8 cellular contexts compared by ENCODE assay signal in the genomic region with DNA sequence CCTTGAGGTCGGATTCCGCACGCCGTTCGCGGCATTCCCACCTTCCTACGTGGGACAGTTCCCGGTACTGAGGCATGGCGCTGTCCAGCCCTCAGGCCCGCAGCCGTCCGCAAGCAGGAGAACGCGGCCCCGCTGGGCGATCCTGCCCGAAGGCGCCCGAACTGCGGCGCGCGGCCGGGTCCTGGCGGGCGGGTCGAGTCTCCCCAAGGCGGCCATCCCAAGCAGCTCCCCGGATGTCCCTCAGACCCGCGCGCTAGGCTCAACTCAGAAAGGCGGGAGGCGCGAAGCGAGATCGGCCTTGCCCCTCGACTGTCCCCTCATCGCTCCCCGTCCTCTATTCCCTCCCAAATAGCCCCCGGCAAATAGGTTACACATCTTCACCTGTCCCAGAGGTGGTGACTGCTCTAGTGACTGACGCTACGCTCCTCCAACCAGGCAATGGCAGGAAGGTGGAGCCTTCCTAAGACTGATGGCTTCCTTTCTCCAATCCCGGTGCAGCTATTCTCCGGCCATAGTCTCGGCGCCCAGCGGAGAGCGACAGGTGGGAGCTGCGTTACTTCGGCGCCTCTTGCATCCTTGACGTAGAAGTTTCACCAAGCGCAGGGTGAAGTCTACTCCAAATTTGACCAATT. TPM values are rescaled to one million over a fixed set of nuclear protein-coding genes. Genes with fewer than 3 reads are reported as not detected.
A peak's percentile ranks its signal among the peaks of the same experiment; 100 is the strongest.
DNase-seq lines count a peak whose midpoint lies in the region; ATAC-seq, FAIRE-seq and TF ChIP-seq lines count a peak whose summit lies in the region.

No MANE protein-coding gene starts in this region.

- TF ChIP-seq RAD21 in H1 (IDR thresholded peaks at IDR 0.05 in 1 of 2, conservative IDR thresholded peaks at IDR 0.05 in 1 of 2; ENCODE audit: low read depth in 2 of 2, low read length in 2 of 2) = no peak

- peak overlapping the region; percentile 98 for H4K5ac ChIP-seq in H1 (ENCODE audit: insufficient read length, low read depth, low read length)

- H3K9me3 ChIP-seq in H1 (ENCODE audit: insufficient read depth in 2 of 2, low read depth in 1 of 2, low read length in 1 of 2) = no peaks in the 10 kb centered on the region

- peaks cover 4% of the 10 kb centered on the region for H3K23me2 ChIP-seq in H1 (ENCODE audit: low read depth, low read length)

- peak overlapping the region; percentile 91; the same call in 1 of the 2 replicates for H2BK20ac ChIP-seq in H1 (ENCODE audit: low read length)

- peaks cover 0 to 6% (median 5%) of the 10 kb centered on the region in 4 experiments; a peak in 5 of 7 replicates for H3K4me1 ChIP-seq in H1 (replicated peaks in 1 of 4; ENCODE audit: control insufficient read depth in 3 of 4, insufficient read depth in 4 of 4, low read length in 3 of 4)

- H3K56ac ChIP-seq in H1 (replicated peaks; ENCODE audit: insufficient read length, low read depth, low read length) = peak overlapping the region; percentile 96

- H2BK12ac ChIP-seq in H1 (ENCODE audit: low read depth, low read length) = no peak overlapping the region; the same call in 1 of the 2 replicates

- H3K36me3 Mint-ChIP-seq in memory B cell = no peaks in the 10 kb centered on the region

- ATAC-seq in GM21367 (IDR thresholded peaks at IDR 0.05; ENCODE audit: unreplicated experiment) (peak; percentile 59), memory B cell (ENCODE audit: low read depth) (peak; percentile 60)

- H3K79me2 ChIP-seq in H1 (ENCODE audit: control insufficient read depth in 1 of 2, insufficient read depth in 2 of 2, low read length in 2 of 2) = peaks cover 33 to 47% of the 10 kb centered on the region in 2 experiments

- H3K27ac Mint-ChIP-seq in memory B cell = no peak overlapping the region

- peak overlapping the region; percentile 56 to 98 (median 92) for H3K9ac ChIP-seq in H1 (replicated peaks in 1 of 4; ENCODE audit: extremely low read depth in 1 of 4, low read depth in 3 of 4, low read length in 3 of 4)

- no peaks in the 10 kb centered on the region for H3K9me3 Mint-ChIP-seq in memory B cell

- no peak overlapping the region for H3K14ac ChIP-seq in H1 (ENCODE audit: insufficient read length)

- no peak overlapping the region for H3K4me3 Mint-ChIP-seq in memory B cell

- peak overlapping the region; percentile 49; the same call in 1 of the 2 replicates for H2BK15ac ChIP-seq in H1 (ENCODE audit: low read length)

- peaks cover 11 to 15% of the 10 kb centered on the region in 2 experiments for H4K20me1 ChIP-seq in H1 (replicated peaks in 1 of 2; ENCODE audit: control insufficient read depth in 1 of 2, insufficient read depth in 2 of 2, low read length in 2 of 2)

- no peaks in the 10 kb centered on the region; the same call in 1 of the 2 replicates for H3K79me1 ChIP-seq in H1 (ENCODE audit: low read depth, low read length)

- WGBS in H1 (ENCODE audit: extremely low coverage in 1 of 2, insufficient coverage in 1 of 2, insufficient read length in 1 of 2, insufficient replicate concordance in 2 of 2, low coverage in 1 of 2, low lambda C conversion rate in 2 of 2, missing lambda C conversion rate in 1 of 2), 2 experiments = 3% methylated on average over 54 of the region's 54 CpGs; no CpG with 5 or more reads in 1 of the 2 experiments

- POLR2A ChIA-PET in H1 (lab: Charles Lee; ENCODE audit: partially characterized antibody) = interaction anchor here (0.6 to 2.9 kb wide), 20 partner anchors 10 to 1106 kb away, joined by 3 to 29 read pairs (median 4); partner anchors contain the start of genes HBEGF, IK, NDUFA2 and PFDN1

- no peak overlapping the region for H2BK120ac ChIP-seq in H1 (replicated peaks; ENCODE audit: low read depth, low read length)

- H3K4me3 ChIP-seq in H1 (ENCODE audit: extremely low read depth in 1 of 4, insufficient read depth in 2 of 4, low read depth in 3 of 4, low read length in 4 of 4) = peak overlapping the region; percentile 94 to 100 (median 97)

- H3K18ac ChIP-seq in H1 (ENCODE audit: extremely low read depth, low read length) = peak overlapping the region; percentile 94

- CTCF ChIA-PET in H1 (lab: Charles Lee; ENCODE audit: partially characterized antibody) = interaction anchor here (0.9 to 2.1 kb wide), 4 partner anchors 27 to 159 kb away, joined by 3 to 7 read pairs (median 4); no protein-coding TSS in a partner anchor

- H3K4ac ChIP-seq in H1 (replicated peaks; ENCODE audit: insufficient read length, low read depth, low read length) = peak overlapping the region; percentile 58

- H2AK5ac ChIP-seq in H1 (ENCODE audit: low read depth, low read length) = no peak overlapping the region

- no peaks in the 10 kb centered on the region for H3K27me3 Mint-ChIP-seq in memory B cell

- no peak for TF ChIP-seq CTCF in H1 (IDR thresholded peaks at IDR 0.05; ENCODE audit: control extremely low read depth in 1 of 3, insufficient read depth in 1 of 3, low read depth in 1 of 3, low read length in 3 of 3)

- peak overlapping the region; percentile 97 for H2BK5ac ChIP-seq in H1 (ENCODE audit: low read depth, low read length)

- peaks cover 20% of the 10 kb centered on the region for H3K4me1 Mint-ChIP-seq in memory B cell

- peak; percentile 41 to 70; a peak in 2 of 3 replicates for TF ChIP-seq POLR2A in H1 (IDR thresholded peaks at IDR 0.05; ENCODE audit: control extremely low read depth in 1 of 2, low read depth in 2 of 2, low read length in 2 of 2)

- DNase-seq in COR-L47 (lab: John Stamatoyannopoulos, UW) (peak; percentile 93), HT-29 (ENCODE audit: low spot score) (peak; percentile 97), H1 (ENCODE audit: low read depth in 1 of 2, low spot score in 2 of 2) (peak; percentile 93), memory B cell (ENCODE audit: low spot score in 2 of 2) (peak; percentile 79 to 80)
- DNase-seq in NK-92 treated with Interleukin-12 subunit alpha and Interleukin-12 subunit beta, amount 100 ng/mL, for 24 hours (lab: John Stamatoyannopoulos, UW) = peak; percentile 84
- peak; percentile 62 to 66 (median 64) for DNase-seq in activated CD8-positive, alpha-beta memory T cell treated with anti-CD3 and anti-CD28 coated beads for 48 hours (ENCODE audit: low read depth in 2 of 3, low spot score in 2 of 3)
- peak; percentile 71 to 77 (median 74) for DNase-seq in stimulated activated CD4-positive, alpha-beta T cell treated with anti-CD3 and anti-CD28 coated beads, TNF-alpha, amount 100 ng/mL, for 48 hours (ENCODE audit: low read depth in 3 of 3)

- H3K23ac ChIP-seq in H1 (ENCODE audit: insufficient read length) = no peak overlapping the region

- no peaks in the 10 kb centered on the region for H3K27me3 ChIP-seq in H1 (replicated peaks in 1 of 4; ENCODE audit: control insufficient read depth in 3 of 4, extremely low read depth in 1 of 4, insufficient read depth in 3 of 4, low read length in 3 of 4)

- peak overlapping the region; percentile 41; the same call in 1 of the 2 replicates for H4K8ac ChIP-seq in H1 (ENCODE audit: extremely low read depth, insufficient read depth, low read length)

- no peaks in the 10 kb centered on the region for H3K36me3 ChIP-seq in H1 (ENCODE audit: control insufficient read depth in 2 of 4, insufficient read depth in 4 of 4, low read length in 3 of 4)

- peak overlapping the region; percentile 79 to 85 for H3K4me2 ChIP-seq in H1 (ENCODE audit: insufficient read depth in 1 of 2, low read depth in 2 of 2, low read length in 2 of 2)

- TF ChIP-seq EP300 in H1 (IDR thresholded peaks at IDR 0.05; ENCODE audit: borderline replicate concordance in 1 of 2, low read depth in 2 of 2, low read length in 2 of 2) = no peak

- H3K27ac ChIP-seq in H1 (ENCODE audit: low read depth, low read length) = peak overlapping the region; percentile 92

- FAIRE-seq in H1 (lab: Jason Lieb, UNC) = no peak

- H4K91ac ChIP-seq in H1 (replicated peaks; ENCODE audit: insufficient read length, low read length) = peak overlapping the region; percentile 87

- peak overlapping the region; percentile 98 for H2AFZ ChIP-seq in H1 (ENCODE audit: low read length)

TF ChIP-seq in H1, 55 proteins besides CTCF, POLR2A, EP300 and RAD21 (continues in another document):
- TF ChIP-seq SP4 (IDR thresholded peaks at IDR 0.05; ENCODE audit: low read length) (peak; percentile 57), YY1 (IDR thresholded peaks at IDR 0.05; ENCODE audit: low read depth, low read length) (peak; percentile 55; the same call in 1 of the 2 replicates), TCF12 (IDR thresholded peaks at IDR 0.05; ENCODE audit: low read depth, low read length) (no peak)

RNA-seq across cellular contexts. Expression of gene ANKHD1, which starts 0.8 kb away (rescaled TPM):
- 68.9 and 74.6 TPM in 2 replicates for total RNA-seq in HT-29 (2014; rRNA removed; shearing (Covaris generic))
- 101 and 108 TPM in 2 replicates for total RNA-seq in H1 (2021; fragmentation: NEBNext Ultra II Directional; extraction: Animal tissue kit (Norgen Biotek cat#: 25700))
- polyA plus RNA-seq in H1 (2011; rRNA removed) = 52.0 and 69.9 TPM in 2 replicates
- polyA plus RNA-seq in H1 (2011; cell fraction: cytosol; rRNA removed) = 70.4 TPM
- 106 TPM for polyA plus RNA-seq in H1 (2011; cell fraction: nucleus; rRNA removed)
- 71.4 to 120 TPM (median 86.5 TPM) in 4 replicates for polyA plus RNA-seq in H1 (2012, experiment 1 of 2)
- polyA plus RNA-seq in H1 (2012, experiment 2 of 2) = 11.2 TPM
- 61.7 TPM for polyA plus RNA-seq in H1 (2013, experiment 1 of 2)
- polyA plus RNA-seq in H1 (2013, experiment 2 of 2) = 52.9 TPM
- 138 and 195 TPM in 2 replicates for polyA minus RNA-seq in H1 (2011; rRNA and poly(A)+ RNA removed)
- 61.8 TPM for polyA minus RNA-seq in H1 (2011; cell fraction: cytosol; rRNA and poly(A)+ RNA removed)
- polyA minus RNA-seq in H1 (2011; cell fraction: nucleus; rRNA and poly(A)+ RNA removed) = 132 TPM

RNA-seq across cellular contexts. Expression of gene SLC4A9, which starts 40.9 kb away (rescaled TPM):
- 0.08 and 0.86 TPM in 2 replicates for total RNA-seq in HT-29 (2014; rRNA removed; shearing (Covaris generic))
- total RNA-seq in H1 (2021; fragmentation: NEBNext Ultra II Directional; extraction: Animal tissue kit (Norgen Biotek cat#: 25700)) = 0.15 and 0.28 TPM in 2 replicates
- polyA plus RNA-seq in H1 (2011; rRNA removed) = 0.15 and 0.24 TPM in 2 replicates
- polyA plus RNA-seq in H1 (2011; cell fraction: cytosol; rRNA removed) = 0.13 TPM
- polyA plus RNA-seq in H1 (2011; cell fraction: nucleus; rRNA removed) = 0.91 TPM
- 0.17 to 0.76 TPM (median 0.37 TPM) in 3 of 4 replicates, not detected in the other for polyA plus RNA-seq in H1 (2012, experiment 1 of 2)
- not detected for polyA plus RNA-seq in H1 (2012, experiment 2 of 2)
- polyA plus RNA-seq in H1 (2013, experiment 1 of 2) = 0.12 TPM
- 0.15 TPM for polyA plus RNA-seq in H1 (2013, experiment 2 of 2)
- 0.69 and 1.6 TPM in 2 replicates for polyA minus RNA-seq in H1 (2011; rRNA and poly(A)+ RNA removed)
- polyA minus RNA-seq in H1 (2011; cell fraction: cytosol; rRNA and poly(A)+ RNA removed) = not detected
- 1.9 TPM for polyA minus RNA-seq in H1 (2011; cell fraction: nucleus; rRNA and poly(A)+ RNA removed)

RNA-seq across cellular contexts. Expression of gene HBEGF, which starts 54.4 kb away (rescaled TPM):
- total RNA-seq in HT-29 (2014; rRNA removed; shearing (Covaris generic)) = 40.9 and 46.3 TPM in 2 replicates
- 2.5 and 2.8 TPM in 2 replicates for total RNA-seq in H1 (2021; fragmentation: NEBNext Ultra II Directional; extraction: Animal tissue kit (Norgen Biotek cat#: 25700))
- 2.1 and 2.4 TPM in 2 replicates for polyA plus RNA-seq in H1 (2011; rRNA removed)
- 1.9 TPM for polyA plus RNA-seq in H1 (2011; cell fraction: cytosol; rRNA removed)
- polyA plus RNA-seq in H1 (2011; cell fraction: nucleus; rRNA removed) = 1.9 TPM
- polyA plus RNA-seq in H1 (2012, experiment 1 of 2) = 1.9 to 2.8 TPM (median 2.4 TPM) in 4 replicates
- polyA plus RNA-seq in H1 (2012, experiment 2 of 2) = 1.8 TPM
- polyA plus RNA-seq in H1 (2013, experiment 1 of 2) = 4.1 TPM
- polyA plus RNA-seq in H1 (2013, experiment 2 of 2) = 4.8 TPM
- 1.2 and 2.7 TPM in 2 replicates for polyA minus RNA-seq in H1 (2011; rRNA and poly(A)+ RNA removed)
- polyA minus RNA-seq in H1 (2011; cell fraction: cytosol; rRNA and poly(A)+ RNA removed) = 0.73 TPM
- polyA minus RNA-seq in H1 (2011; cell fraction: nucleus; rRNA and poly(A)+ RNA removed) = 3.3 TPM

Comparison
In these comparisons a context has a peak if more than half of its experiments do, and no peak if none do; other contexts are left out.
1. Peak in every context shown above with its lines: DNase-seq, ATAC-seq, H3K4me3 ChIP-seq and H3K27ac ChIP-seq.
2. RNA of gene HBEGF, which starts 54.4 kb away (total RNA-seq): 40.9 to 46.3 TPM in HT-29; 2.5 to 2.8 TPM in H1; every median in the first group is over 10 times any median in the second.